14 cellular contexts compared by ENCODE assay signal in genomic region chr17:72735602-72736001, GRCh38.
DNase-seq lines count a peak whose midpoint lies in the region; ATAC-seq and TF ChIP-seq lines count a peak whose summit lies in the region.
"Had no signal": no experiment of that assay in that cellular context is flagged by ENCODE, and none has a peak within 500 bp of the region (broad histone marks: within the 10 kb centered on the region; RNA-seq: fewer than 3 reads in every experiment).

No MANE protein-coding gene starts in this region.

- no peaks in the 10 kb centered on the region for H3K27me3 ChIP-seq in H9 (ENCODE audit: insufficient read depth, low read length)
- H3K27me3 ChIP-seq in transverse colon, result no peaks in the 10 kb centered on the region
- H3K27me3 ChIP-seq: BLaER1 treated with 17β-estradiol and CSF1 and Interleukin-3, amounts not matched to agents 10 nM and 100 nM had no signal

- H2BK20ac ChIP-seq in H9 (ENCODE audit: low read depth, low read length, poor library complexity, severe bottlenecking), result no peak overlapping the region

- H3K27ac ChIP-seq in H9 (ENCODE audit: insufficient read length, low read depth, low read length) (no peak overlapping the region), transverse colon (peak overlapping the region; percentile 26 to 57 (median 44))
- H3K27ac ChIP-seq: BLaER1 treated with 17β-estradiol and CSF1 and Interleukin-3, amounts not matched to agents 10 nM and 100 nM had no signal

- no peak for TF ChIP-seq POLR2A in transverse colon (IDR thresholded peaks at IDR 0.05)

- no peak overlapping the region for H2BK5ac ChIP-seq in H9 (ENCODE audit: insufficient read length, low read length)

- H3K4me1 ChIP-seq in H9 (ENCODE audit: insufficient read depth, low read length) (no peaks in the 10 kb centered on the region), mucosa of descending colon (ENCODE audit: low read depth) (peaks cover 8% of the 10 kb centered on the region), transverse colon (peaks cover 0 to 8% (median 0%) of the 10 kb centered on the region in 4 donors)
- H3K4me1 ChIP-seq: HAP-1 had no signal

- no peaks in the 10 kb centered on the region for H3K23me2 ChIP-seq in H9 (ENCODE audit: insufficient read length, low read depth, low read length, poor library complexity, severe bottlenecking)

- no peak overlapping the region for H3T11ph ChIP-seq in H9 (ENCODE audit: low read length)

- H3K56ac ChIP-seq in H9 (ENCODE audit: insufficient read length, low read depth, low read length), result no peak overlapping the region

- no peaks in the 10 kb centered on the region; the same call in 1 of the 2 replicates for H3K27me3 Mint-ChIP-seq in H9 (ENCODE audit: low read depth)
- H3K27me3 Mint-ChIP-seq in central memory CD8-positive, alpha-beta T cell, result no peaks in the 10 kb centered on the region
- H3K27me3 Mint-ChIP-seq: B cell had no signal

- no peak overlapping the region for H2BK15ac ChIP-seq in H9 (ENCODE audit: low read depth, low read length)

- no peak overlapping the region for H4K8ac ChIP-seq in H9 (replicated peaks; ENCODE audit: insufficient read length, low read depth, low read length)

- no peaks in the 10 kb centered on the region for H3K9me3 Mint-ChIP-seq in H9
- no peaks in the 10 kb centered on the region for H3K9me3 Mint-ChIP-seq in central memory CD8-positive, alpha-beta T cell
- H3K9me3 Mint-ChIP-seq: CD8-positive, alpha-beta T cell had no signal

- no peaks in the 10 kb centered on the region for H3K36me3 Mint-ChIP-seq in H9 (ENCODE audit: insufficient read depth in 1 of 3, low read depth in 3 of 3)
- peaks cover 8% of the 10 kb centered on the region for H3K36me3 Mint-ChIP-seq in central memory CD8-positive, alpha-beta T cell (ENCODE audit: insufficient read depth)

- H3K9ac ChIP-seq in H9 (ENCODE audit: extremely low read depth, insufficient read length, low read length), result no peak overlapping the region
- H3K9ac ChIP-seq: BLaER1 treated with 17β-estradiol and CSF1 and Interleukin-3, amounts not matched to agents 10 nM and 100 nM had no signal

- no peak overlapping the region for H3K27ac Mint-ChIP-seq in H9
- peak overlapping the region; percentile 34 for H3K27ac Mint-ChIP-seq in central memory CD8-positive, alpha-beta T cell (ENCODE audit: low read depth)
- H3K27ac Mint-ChIP-seq: B cell; CD8-positive, alpha-beta T cell had no signal

- TF ChIP-seq CTCF in H9 (conservative IDR thresholded peaks at IDR 0.05) (no peak), mucosa of descending colon (IDR thresholded peaks at IDR 0.05) (no peak), transverse colon (IDR thresholded peaks at IDR 0.05) (no peak)

- no peak for ATAC-seq in central memory CD8-positive, alpha-beta T cell (replicated peaks; ENCODE audit: extremely low read depth, poor library complexity, severe bottlenecking)
- peak; percentile 98 for ATAC-seq in mucosa of descending colon
- ATAC-seq in activated CD4-positive, CD25-positive, alpha-beta regulatory T cell treated with anti-CD3 and anti-CD28 coated beads, Interleukin-2, amount 50 U/mL, for 24 hours, result no peak
- ATAC-seq: CD8-positive, alpha-beta T cell had no signal

- no peaks in the 10 kb centered on the region for H4K20me1 ChIP-seq in H9 (ENCODE audit: control insufficient read depth, insufficient read depth, insufficient read length)
- H4K20me1 ChIP-seq: BLaER1 treated with 17β-estradiol and CSF1 and Interleukin-3, amounts not matched to agents 10 nM and 100 nM had no signal

- H3K4ac ChIP-seq in H9 (ENCODE audit: low read depth, low read length), result no peak overlapping the region

- no peak overlapping the region for H4K5ac ChIP-seq in H9 (ENCODE audit: insufficient read length, low read depth, low read length)

- intact Hi-C loops in mucosa of descending colon (cut with DNase I, micrococcal nuclease), result no loop called here
- intact Hi-C loops in transverse colon (cut with DNase I; ENCODE audit: low total_unique reads), result no loop called here

- H3K79me1 ChIP-seq in H9 (ENCODE audit: insufficient read depth, low read depth, low read length, poor library complexity, severe bottlenecking), result no peaks in the 10 kb centered on the region

- H3K4me3 ChIP-seq in mucosa of descending colon, result no peak overlapping the region
- H3K4me3 ChIP-seq in transverse colon, result no peak overlapping the region
- H3K4me3 ChIP-seq: BLaER1 treated with 17β-estradiol and CSF1 and Interleukin-3, amounts not matched to agents 10 nM and 100 nM; HAP-1 had no signal

- no peak overlapping the region for H2BK120ac ChIP-seq in H9 (ENCODE audit: low read depth, low read length, poor library complexity, severe bottlenecking)

- no peak overlapping the region for H2AK5ac ChIP-seq in H9 (ENCODE audit: insufficient read length, low read length)

- no peak overlapping the region for H3K4me3 Mint-ChIP-seq in H9
- H3K4me3 Mint-ChIP-seq in central memory CD8-positive, alpha-beta T cell, result no peak overlapping the region
- H3K4me3 Mint-ChIP-seq: B cell; CD8-positive, alpha-beta T cell had no signal

- no peak overlapping the region for H3K14ac ChIP-seq in H9 (ENCODE audit: insufficient read depth, low read length)

- peak overlapping the region; percentile 59 for H4K91ac ChIP-seq in H9 (ENCODE audit: insufficient read length, low read depth, low read length)

- H3K4me1 Mint-ChIP-seq in H9, result no peaks in the 10 kb centered on the region
- H3K4me1 Mint-ChIP-seq in central memory CD8-positive, alpha-beta T cell, result no peaks in the 10 kb centered on the region
- H3K4me1 Mint-ChIP-seq: B cell had no signal

- H2AFZ ChIP-seq in H9 (ENCODE audit: low read length), result no peak overlapping the region

- no peak overlapping the region for H3K23ac ChIP-seq in H9 (ENCODE audit: insufficient read length, low read depth, low read length)

- H3K9me3 ChIP-seq in H9 (ENCODE audit: control insufficient read depth, low read depth, low read length) (no peaks in the 10 kb centered on the region), mucosa of descending colon (no peaks in the 10 kb centered on the region), transverse colon (no peaks in the 10 kb centered on the region)
- H3K9me3 ChIP-seq: BLaER1 treated with 17β-estradiol and CSF1 and Interleukin-3, amounts not matched to agents 10 nM and 100 nM; HAP-1 had no signal

- no peak overlapping the region for H2BK12ac ChIP-seq in H9 (ENCODE audit: insufficient read length, low read depth, low read length)

- no peak overlapping the region for H3K4me2 ChIP-seq in H9 (ENCODE audit: insufficient read depth, insufficient read length, low read length)
- H3K4me2 ChIP-seq: BLaER1 treated with 17β-estradiol and CSF1 and Interleukin-3, amounts not matched to agents 10 nM and 100 nM had no signal

- H3K36me3 ChIP-seq in mucosa of descending colon (ENCODE audit: low read depth), result no peaks in the 10 kb centered on the region
- no peaks in the 10 kb centered on the region for H3K36me3 ChIP-seq in transverse colon
- H3K36me3 ChIP-seq: HAP-1 had no signal

- in situ Hi-C loops in transverse colon (cut with MboI; ENCODE audit: low pct_ligation_motif_present in 1 of 4, low pct_unique_long_range_greater_than_20kb in 1 of 4, low sequenced_read_pairs in 3 of 4), result loop anchor here in 2 of 4 donors (25.0 kb wide), 1 partner anchor 627 kb away; no protein-coding TSS in a partner anchor

- DNase-seq in H9 (no peak), mucosa of descending colon (peak in 2 of 3 donors; percentile 41 to 72), transverse colon (peak; percentile 60), SHP77 (lab: John Stamatoyannopoulos, UW) (no peak), NCI-H2107 (lab: John Stamatoyannopoulos, UW) (no peak)
- no peak for DNase-seq in central memory CD8-positive, alpha-beta T cell (ENCODE audit: low spot score in 2 of 2)
- DNase-seq: Calu3; CD8-positive, alpha-beta T cell; DMS79 treated with DMSO at 0.1 percent for 48 hours; GF-D8 had no signal

- no peaks in the 10 kb centered on the region for H3K79me2 ChIP-seq in H9 (ENCODE audit: insufficient read depth, low read length)

- no peak for TF ChIP-seq EP300 in transverse colon (IDR thresholded peaks at IDR 0.05; ENCODE audit: low read depth)

- no peak overlapping the region for H3K18ac ChIP-seq in H9 (ENCODE audit: insufficient read length, low read depth, low read length)

- no CpG with 5 or more reads among the region's 8 CpGs for WGBS in H9 (ENCODE audit: extremely low coverage, insufficient read length, low lambda C conversion rate)
- 62 to 79% methylated on average over 3 to 8 of the region's 8 CpGs for WGBS in transverse colon (ENCODE audit: low coverage in 1 of 2), 2 donors

Comparison
In these comparisons a context has a peak if more than half of its experiments do, and no peak if none do; other contexts are left out.
1. DNase-seq: peak in mucosa of descending colon (2 of 3) and transverse colon (single experiment); none in H9 (single experiment), central memory CD8-positive, alpha-beta T cell (0 of 2), SHP77 (0 of 2) and NCI-H2107 (single experiment).